ENCODE assay signal across 28 cellular contexts in genomic region chr12:38721611-38722252, GRCh38.
"Had no signal": no experiment of that assay in that cellular context is flagged by ENCODE, and none has a peak within 500 bp of the region (broad histone marks: within the 10 kb centered on the region; RNA-seq: fewer than 3 reads in every experiment).

No MANE protein-coding gene starts in this region.

- H3K4me1 Mint-ChIP-seq: naive B cell; naive thymus-derived CD8-positive, alpha-beta T cell; nephron progenitor cell; neural crest cell; stimulated activated naive B cell treated with anti-CD40 and anti-IgM and Interleukin-4, amounts not matched to agents 10 μg/mL and 1 μg/mL and 100 μg/mL, for 72 hours had no signal

- H3K27me3 Mint-ChIP-seq: naive B cell; naive thymus-derived CD8-positive, alpha-beta T cell; natural killer cell treated with Interleukin-12 subunit alpha and Interleukin-12 subunit beta and Interleukin-15 and Interleukin-18, amount 100 ng/mL, for 72 hours; progenitor cell of endocrine pancreas; stimulated activated naive B cell treated with anti-CD40 and anti-IgM and Interleukin-4, amounts not matched to agents 10 μg/mL and 1 μg/mL and 100 μg/mL, for 72 hours; stimulated activated naive CD8-positive, alpha-beta T cell treated with anti-CD3 and anti-CD28 coated beads, Interleukin-15, Interleukin-2, amounts not matched to agents 100 ng/mL and 50 ng/mL, for 24 hours; type B pancreatic cell had no signal

- H3K4me3 Mint-ChIP-seq: naive thymus-derived CD8-positive, alpha-beta T cell; natural killer cell treated with Interleukin-12 subunit alpha and Interleukin-12 subunit beta and Interleukin-15 and Interleukin-18, amount 100 ng/mL, for 72 hours; nephron progenitor cell; neural crest cell; stimulated activated naive B cell treated with anti-CD40 and anti-IgM and Interleukin-4, amounts not matched to agents 10 μg/mL and 1 μg/mL and 100 μg/mL, for 72 hours; stimulated activated naive CD8-positive, alpha-beta T cell treated with anti-CD3 and anti-CD28 coated beads, Interleukin-15, Interleukin-2, amounts not matched to agents 100 ng/mL and 50 ng/mL, for 24 hours; type B pancreatic cell had no signal

- H3K9me3 ChIP-seq: ovary, right lobe of liver, sigmoid colon, thoracic aorta, thyroid gland, transverse colon, upper lobe of right lung, uterus had no signal

- DNase-seq: naive B cell; naive thymus-derived CD8-positive, alpha-beta T cell; nephron progenitor cell; occipital lobe; ovary; psoas muscle; right lobe of liver; sigmoid colon; small intestine; stimulated activated CD4-positive, alpha-beta T cell treated with anti-CD3 and anti-CD28 coated beads, Interleukin-15, amount 100 ng/mL, for 24 hours; stimulated activated CD4-positive, alpha-beta T cell treated with anti-CD3 and anti-CD28 coated beads, Interleukin-2, amount 100 ng/mL, for 24 hours; stimulated activated CD4-positive, alpha-beta T cell treated with anti-CD3 and anti-CD28 coated beads, Interleukin-4, amount 100 ng/mL, for 1 hour; stimulated activated CD4-positive, alpha-beta T cell treated with anti-CD3 and anti-CD28 coated beads, Interleukin-4, amount 100 ng/mL, for 4 hours; stimulated activated CD8-positive, alpha-beta memory T cell treated with anti-CD3 and anti-CD28 coated beads, Interleukin-4, amount 100 ng/mL, for 48 hours; stimulated activated naive B cell treated with anti-CD40 and anti-IgM and Interleukin-4, amounts not matched to agents 10 μg/mL and 1 μg/mL and 100 μg/mL, for 72 hours; stimulated activated naive CD4-positive, alpha-beta T cell treated with Interleukin-2 at 50 U/mL for 16 hours; stomach; thyroid gland; transverse colon; uterus had no signal

- H3K36me3 Mint-ChIP-seq: naive thymus-derived CD8-positive, alpha-beta T cell; type B pancreatic cell had no signal

- H3K4me1 ChIP-seq: parathyroid adenoma, psoas muscle, right lobe of liver, sigmoid colon, stomach, thyroid gland, transverse colon, upper lobe of right lung, uterus had no signal

- H3K27me3 ChIP-seq: ovary, right lobe of liver, sigmoid colon, stomach, thyroid gland, transverse colon, upper lobe of right lung, uterus had no signal

- H3K36me3 ChIP-seq: ovary, thyroid gland, transverse colon, uterus had no signal

- H3K27ac ChIP-seq: ovary, parathyroid adenoma, psoas muscle, right lobe of liver, sigmoid colon, stomach, thoracic aorta, thyroid gland, transverse colon, upper lobe of right lung, uterus had no signal

- H3K27ac Mint-ChIP-seq: naive B cell; naive thymus-derived CD8-positive, alpha-beta T cell; natural killer cell treated with Interleukin-12 subunit alpha and Interleukin-12 subunit beta and Interleukin-15 and Interleukin-18, amount 100 ng/mL, for 72 hours; nephron progenitor cell; progenitor cell of endocrine pancreas; stimulated activated naive CD8-positive, alpha-beta T cell treated with anti-CD3 and anti-CD28 coated beads, Interleukin-15, Interleukin-2, amounts not matched to agents 100 ng/mL and 50 ng/mL, for 24 hours; type B pancreatic cell had no signal

- H3K4me3 ChIP-seq: ovary, psoas muscle, right lobe of liver, sigmoid colon, stomach, thoracic aorta, thyroid gland, transverse colon, upper lobe of right lung, uterus had no signal

- H3K9me3 Mint-ChIP-seq: neural crest cell; stimulated activated naive CD8-positive, alpha-beta T cell treated with anti-CD3 and anti-CD28 coated beads, Interleukin-15, Interleukin-2, amounts not matched to agents 100 ng/mL and 50 ng/mL, for 24 hours; type B pancreatic cell had no signal
